ENCODE assay signal across 24 cellular contexts in genomic region chr13:98111168-98112098, GRCh38.
"Had no signal": no experiment of that assay in that cellular context is flagged by ENCODE, and none has a peak within 500 bp of the region (broad histone marks: within the 10 kb centered on the region; RNA-seq: fewer than 3 reads in every experiment).

No MANE protein-coding gene starts in this region.

- H3K9me3 ChIP-seq: adrenal gland, SJCRH30, SK-N-SH had no signal

- H3K4me1 Mint-ChIP-seq: activated naive CD8-positive, alpha-beta T cell treated with anti-CD3 and anti-CD28 coated beads, Interleukin-2, amount 10 ng/mL, durations not matched to agents 7 days and 5 days had no signal

- H3K27ac ChIP-seq: adrenal gland, KMS-11, SJCRH30 had no signal

- H3K4me3 ChIP-seq: adrenal gland, SJCRH30 had no signal

- H3K9me3 Mint-ChIP-seq: activated CD8-positive, alpha-beta T cell treated with anti-CD3 and anti-CD28 coated beads for 36 hours; activated naive CD8-positive, alpha-beta T cell treated with anti-CD3 and anti-CD28 coated beads, Interleukin-2, amount 10 ng/mL, durations not matched to agents 7 days and 5 days had no signal

- H3K36me3 ChIP-seq: adrenal gland, SJCRH30 had no signal

- H3K4me2 ChIP-seq: KMS-11, SK-N-SH had no signal

- DNase-seq: activated CD4-positive, alpha-beta T cell treated with anti-CD3 and anti-CD28 coated beads for 4 hours; activated CD8-positive, alpha-beta memory T cell treated with anti-CD3 and anti-CD28 coated beads, Interleukin-2, amount 50 U/mL, for 48 hours; activated CD8-positive, alpha-beta T cell treated with anti-CD3 and anti-CD28 coated beads for 36 hours; activated naive CD4-positive, alpha-beta T cell treated with anti-CD3 and anti-CD28 coated beads, Interleukin-2, amount 50 U/mL, for 16 hours; activated naive CD8-positive, alpha-beta T cell treated with anti-CD3 and anti-CD28 coated beads, Interleukin-2, amount 10 ng/mL, durations not matched to agents 7 days and 5 days; activated T-cell treated with anti-CD3 and anti-CD28 coated beads, Interleukin-2, amount 50 U/mL, for 1 hour; adrenal gland; anterior cingulate cortex; NCI-H1105; NCI-H1436; NCI-H1694 treated with DMSO at 0.1 percent for 48 hours; NCI-H2029 treated with DMSO at 0.1 percent for 48 hours; NCI-H510A treated with DMSO at 0.1 percent for 48 hours; NCI-H69; NK-92 treated with Interleukin-12 subunit alpha and Interleukin-12 subunit beta, amount 100 ng/mL, for 24 hours; OCI-M1; RPMI8226; SK-N-SH; T-helper 1 cell had no signal

- H3K4me1 ChIP-seq: adrenal gland, SJCRH30 had no signal

- H3K27me3 ChIP-seq: adrenal gland, SJCRH30 had no signal

- H3K36me3 Mint-ChIP-seq: activated naive CD8-positive, alpha-beta T cell treated with anti-CD3 and anti-CD28 coated beads, Interleukin-2, amount 10 ng/mL, durations not matched to agents 7 days and 5 days had no signal

- ATAC-seq: activated CD4-positive, CD25-positive, alpha-beta regulatory T cell treated with anti-CD3 and anti-CD28 coated beads, Interleukin-2, amount 50 U/mL, for 24 hours; activated CD8-positive, alpha-beta T cell treated with anti-CD3 and anti-CD28 coated beads for 36 hours; Panc1; Right ventricle myocardium inferior had no signal

- H3K27me3 Mint-ChIP-seq: activated CD8-positive, alpha-beta T cell treated with anti-CD3 and anti-CD28 coated beads for 36 hours had no signal

- H3K4me3 Mint-ChIP-seq: activated CD8-positive, alpha-beta T cell treated with anti-CD3 and anti-CD28 coated beads for 36 hours; activated naive CD8-positive, alpha-beta T cell treated with anti-CD3 and anti-CD28 coated beads, Interleukin-2, amount 10 ng/mL, durations not matched to agents 7 days and 5 days had no signal

- H3K27ac Mint-ChIP-seq: activated CD8-positive, alpha-beta T cell treated with anti-CD3 and anti-CD28 coated beads for 36 hours; activated naive CD8-positive, alpha-beta T cell treated with anti-CD3 and anti-CD28 coated beads, Interleukin-2, amount 10 ng/mL, durations not matched to agents 7 days and 5 days had no signal

- H3K9ac ChIP-seq: KMS-11, SK-N-SH had no signal
